In the genomic region with DNA sequence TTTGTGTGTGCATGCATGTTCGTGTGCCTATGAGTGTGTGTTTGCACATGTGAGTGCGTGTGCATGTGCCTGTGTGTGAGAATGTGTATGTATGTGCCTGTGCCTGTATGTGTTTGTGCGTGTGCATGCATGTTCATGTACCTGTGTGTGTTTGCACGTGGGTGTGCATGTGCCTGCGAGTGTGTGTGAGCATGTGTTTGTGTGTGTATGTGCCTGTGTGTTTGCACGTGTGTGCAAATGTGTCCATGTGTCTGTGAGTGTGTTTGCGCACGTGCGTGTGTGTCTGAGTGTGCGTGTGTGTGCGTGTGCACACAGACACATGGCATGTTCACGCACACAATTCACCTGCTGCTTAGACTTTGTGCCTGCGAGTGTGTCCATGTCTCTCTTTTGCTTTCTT, we compare ENCODE assay signal across 35 cellular contexts.
"Had no signal": no experiment of that assay in that cellular context is flagged by ENCODE, and none has a peak within 500 bp of the region (broad histone marks: within the 10 kb centered on the region; RNA-seq: fewer than 3 reads in every experiment).

No MANE protein-coding gene starts in this region.

- H3K27me3 ChIP-seq: ascending aorta, cardiac muscle cell, colonic mucosa, foreskin keratinocyte, gastrocnemius medialis had no signal

- H3K4me3 Mint-ChIP-seq: activated CD4-positive, alpha-beta memory T cell treated with anti-CD3 and anti-CD28 coated beads, Interleukin-2, amount 10 ng/mL, durations not matched to agents 7 days and 5 days; activated CD4-positive, alpha-beta T cell treated with anti-CD3 and anti-CD28 coated beads for 36 hours; activated CD4-positive, alpha-beta T cell treated with anti-CD3 and anti-CD28 coated beads, Interleukin-2, amount 10 ng/mL, durations not matched to agents 7 days and 5 days; activated naive CD4-positive, alpha-beta T cell treated with anti-CD3 and anti-CD28 coated beads, Interleukin-2, amount 10 ng/mL, durations not matched to agents 7 days and 5 days; activated naive CD8-positive, alpha-beta T cell treated with anti-CD3 and anti-CD28 coated beads, Interleukin-2, amount 10 ng/mL, durations not matched to agents 7 days and 5 days; activated T-cell treated with anti-CD3 and anti-CD28 coated beads, Interleukin-2, amount 50 U/mL, for 24 hours; activated T-cell treated with anti-CD3 and anti-CD28 coated beads, Interleukin-2, amount 50 U/mL, for 72 hours; endodermal cell; T-cell; T-helper 1 cell treated with Interleukin-12 subunit alpha and Interleukin-12 subunit beta and Interleukin-4 antibody, amounts not matched to agents 30 μg/mL and 1 μg/mL, for 36 hours had no signal

- H3K4me3 ChIP-seq: ascending aorta, breast epithelium, cardiac muscle cell, colonic mucosa, dorsolateral prefrontal cortex, esophagus muscularis mucosa, gastrocnemius medialis had no signal

- H3K27ac Mint-ChIP-seq: activated CD4-positive, alpha-beta memory T cell treated with anti-CD3 and anti-CD28 coated beads, Interleukin-2, amount 10 ng/mL, durations not matched to agents 7 days and 5 days; activated CD4-positive, alpha-beta T cell treated with anti-CD3 and anti-CD28 coated beads for 36 hours; activated CD4-positive, alpha-beta T cell treated with anti-CD3 and anti-CD28 coated beads, Interleukin-2, amount 10 ng/mL, durations not matched to agents 7 days and 5 days; activated naive CD4-positive, alpha-beta T cell treated with anti-CD3 and anti-CD28 coated beads, Interleukin-2, amount 10 ng/mL, durations not matched to agents 7 days and 5 days; activated naive CD4-positive, alpha-beta T cell treated with anti-CD3 and anti-CD28 coated beads, Interleukin-2, amount 50 U/mL, for 72 hours; activated naive CD8-positive, alpha-beta T cell treated with anti-CD3 and anti-CD28 coated beads, Interleukin-2, amount 10 ng/mL, durations not matched to agents 7 days and 5 days; activated T-cell treated with anti-CD3 and anti-CD28 coated beads, Interleukin-2, amount 50 U/mL, for 24 hours; activated T-cell treated with anti-CD3 and anti-CD28 coated beads, Interleukin-2, amount 50 U/mL, for 72 hours; endodermal cell; T-cell; T-helper 1 cell treated with Interleukin-12 subunit alpha and Interleukin-12 subunit beta and Interleukin-4 antibody, amounts not matched to agents 30 μg/mL and 1 μg/mL, for 36 hours had no signal

- ATAC-seq: activated CD4-positive, alpha-beta T cell treated with anti-CD3 and anti-CD28 coated beads for 36 hours; activated naive CD4-positive, alpha-beta T cell treated with anti-CD3 and anti-CD28 coated beads, Interleukin-2, amount 50 U/mL, for 72 hours; activated T-cell treated with anti-CD3 and anti-CD28 coated beads, Interleukin-2, amount 50 U/mL, for 72 hours; foreskin keratinocyte; gastrocnemius medialis; T-cell had no signal

- H3K27ac ChIP-seq: ascending aorta, breast epithelium, cardiac muscle cell, colonic mucosa, dorsolateral prefrontal cortex, esophagus muscularis mucosa, foreskin keratinocyte, gastrocnemius medialis, WERI-Rb-1 had no signal

- H3K4me1 ChIP-seq: ascending aorta, breast epithelium, colonic mucosa, esophagus muscularis mucosa, foreskin keratinocyte, gastrocnemius medialis had no signal

- H3K9me3 ChIP-seq: ascending aorta, colonic mucosa, esophagus muscularis mucosa, gastrocnemius medialis had no signal

- H3K4me1 Mint-ChIP-seq: activated CD4-positive, alpha-beta memory T cell treated with anti-CD3 and anti-CD28 coated beads, Interleukin-2, amount 10 ng/mL, durations not matched to agents 7 days and 5 days; activated CD4-positive, alpha-beta T cell treated with anti-CD3 and anti-CD28 coated beads for 36 hours; activated CD4-positive, alpha-beta T cell treated with anti-CD3 and anti-CD28 coated beads, Interleukin-2, amount 10 ng/mL, durations not matched to agents 7 days and 5 days; activated naive CD4-positive, alpha-beta T cell treated with anti-CD3 and anti-CD28 coated beads, Interleukin-2, amount 10 ng/mL, durations not matched to agents 7 days and 5 days; activated naive CD8-positive, alpha-beta T cell treated with anti-CD3 and anti-CD28 coated beads, Interleukin-2, amount 10 ng/mL, durations not matched to agents 7 days and 5 days; brain; T-cell had no signal

- H3K27me3 Mint-ChIP-seq: activated CD4-positive, alpha-beta memory T cell treated with anti-CD3 and anti-CD28 coated beads, Interleukin-2, amount 10 ng/mL, durations not matched to agents 7 days and 5 days; activated CD4-positive, alpha-beta T cell treated with anti-CD3 and anti-CD28 coated beads for 36 hours; activated CD4-positive, alpha-beta T cell treated with anti-CD3 and anti-CD28 coated beads, Interleukin-2, amount 10 ng/mL, durations not matched to agents 7 days and 5 days; activated naive CD4-positive, alpha-beta T cell treated with anti-CD3 and anti-CD28 coated beads, Interleukin-2, amount 10 ng/mL, durations not matched to agents 7 days and 5 days; activated naive CD8-positive, alpha-beta T cell treated with anti-CD3 and anti-CD28 coated beads, Interleukin-2, amount 10 ng/mL, durations not matched to agents 7 days and 5 days had no signal

- H3K36me3 ChIP-seq: ascending aorta, breast epithelium, cardiac muscle cell, colonic mucosa, esophagus muscularis mucosa, gastrocnemius medialis, WERI-Rb-1 had no signal

- H3K36me3 Mint-ChIP-seq: activated naive CD4-positive, alpha-beta T cell treated with anti-CD3 and anti-CD28 coated beads, Interleukin-2, amount 10 ng/mL, durations not matched to agents 7 days and 5 days; brain; T-cell had no signal

- DNase-seq: activated CD4-positive, alpha-beta memory T cell treated with anti-CD3 and anti-CD28 coated beads, Interleukin-2, amount 10 ng/mL, durations not matched to agents 7 days and 5 days; activated CD4-positive, alpha-beta T cell treated with anti-CD3 and anti-CD28 coated beads for 36 hours; activated CD4-positive, alpha-beta T cell treated with anti-CD3 and anti-CD28 coated beads, Interleukin-2, amount 10 ng/mL, durations not matched to agents 7 days and 5 days; activated CD4-positive, alpha-beta T cell treated with anti-CD3 and anti-CD28 coated beads, Interleukin-2, amount 50 U/mL, for 4 hours; activated CD4-positive, CD25-positive, alpha-beta regulatory T cell; activated CD4-positive, CD25-positive, alpha-beta regulatory T cell treated with anti-CD3 and anti-CD28 coated beads, Interleukin-2, amount 50 U/mL, for 72 hours; activated CD8-positive, alpha-beta memory T cell treated with anti-CD3 and anti-CD28 coated beads, Interleukin-2, amount 50 U/mL, for 48 hours; activated gamma-delta T cell; activated naive CD4-positive, alpha-beta T cell; activated naive CD4-positive, alpha-beta T cell treated with anti-CD3 and anti-CD28 coated beads, Interleukin-2, amount 10 ng/mL, durations not matched to agents 7 days and 5 days; activated naive CD8-positive, alpha-beta T cell treated with anti-CD3 and anti-CD28 coated beads, Interleukin-2, amount 10 ng/mL, durations not matched to agents 7 days and 5 days; activated T-cell treated with anti-CD3 and anti-CD28 coated beads for 4 hours; activated T-cell treated with anti-CD3 and anti-CD28 coated beads, Interleukin-2, amount 50 U/mL, for 24 hours; activated T-cell treated with anti-CD3 and anti-CD28 coated beads, Interleukin-2, amount 50 U/mL, for 72 hours; central memory CD4-positive, alpha-beta T cell; cerebellar nuclear complex; colonic mucosa; dorsolateral prefrontal cortex; effector memory CD4-positive, alpha-beta T cell; endodermal cell; erythroblast; foreskin keratinocyte; gastrocnemius medialis; glutamatergic neuron; SW 1271; T-cell; T-helper 9 cell; WERI-Rb-1 had no signal

- H3K9me3 Mint-ChIP-seq: endodermal cell had no signal
